In the genomic region with DNA sequence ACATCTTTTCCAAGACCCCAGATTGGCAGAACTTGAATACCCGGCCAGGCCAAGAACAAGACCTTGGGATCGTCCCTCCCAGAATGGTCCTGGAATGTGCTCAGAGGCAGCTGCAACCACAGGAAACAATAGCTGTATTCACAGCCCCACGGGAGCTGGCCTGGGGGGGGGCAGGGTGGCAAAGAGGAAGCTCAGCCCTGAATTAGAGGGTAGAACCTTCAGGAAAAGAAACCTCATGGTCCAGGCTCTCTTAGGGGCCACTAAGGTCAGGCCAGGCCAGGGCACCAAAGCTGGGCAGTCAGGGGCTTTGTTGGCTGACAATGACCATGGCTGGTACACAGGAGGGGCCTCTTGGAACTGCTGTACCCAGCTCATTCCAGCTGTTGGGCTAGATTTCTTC, we compare ENCODE assay signal across 1 cellular context.
TF ChIP-seq lines count a peak whose summit lies in the region.

No MANE protein-coding gene starts in this region.

TF ChIP-seq in GM12878, 131 proteins besides CTCF, POLR2A, EP300 and RAD21:
- TF ChIP-seq MEF2B (IDR thresholded peaks at IDR 0.05; ENCODE audit: partially characterized antibody, poor library complexity, severe bottlenecking) (no peak), RUNX3 (IDR thresholded peaks at IDR 0.05; ENCODE audit: low read length) (no peak), POLR2AphosphoS5 (IDR thresholded peaks at IDR 0.05; ENCODE audit: low read length) (no peak), ZNF217 (IDR thresholded peaks at IDR 0.05) (no peak), YY1 (IDR thresholded peaks at IDR 0.05; ENCODE audit: low read depth, low read length) (no peak), TARDBP (IDR thresholded peaks at IDR 0.05; ENCODE audit: borderline replicate concordance) (no peak), MYC (IDR thresholded peaks at IDR 0.05; ENCODE audit: insufficient read depth, insufficient read length, insufficient replicate concordance, low read length, severe bottlenecking) (no peak), RB1 (IDR thresholded peaks at IDR 0.05; ENCODE audit: borderline replicate concordance) (no peak), HDAC6 (IDR thresholded peaks at IDR 0.05; ENCODE audit: unreplicated experiment) (no peak), CHD4 (IDR thresholded peaks at IDR 0.05) (no peak)
- TF ChIP-seq, protein P1, sequence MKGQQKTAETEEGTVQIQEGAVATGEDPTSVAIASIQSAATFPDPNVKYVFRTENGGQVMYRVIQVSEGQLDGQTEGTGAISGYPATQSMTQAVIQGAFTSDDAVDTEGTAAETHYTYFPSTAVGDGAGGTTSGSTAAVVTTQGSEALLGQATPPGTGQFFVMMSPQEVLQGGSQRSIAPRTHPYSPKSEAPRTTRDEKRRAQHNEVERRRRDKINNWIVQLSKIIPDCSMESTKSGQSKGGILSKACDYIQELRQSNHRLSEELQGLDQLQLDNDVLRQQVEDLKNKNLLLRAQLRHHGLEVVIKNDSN (IDR thresholded peaks at IDR 0.05; ENCODE audit: borderline replicate concordance, extremely low read length, insufficient read depth, low read depth, low read length), result no peak
- TF ChIP-seq, protein P2, sequence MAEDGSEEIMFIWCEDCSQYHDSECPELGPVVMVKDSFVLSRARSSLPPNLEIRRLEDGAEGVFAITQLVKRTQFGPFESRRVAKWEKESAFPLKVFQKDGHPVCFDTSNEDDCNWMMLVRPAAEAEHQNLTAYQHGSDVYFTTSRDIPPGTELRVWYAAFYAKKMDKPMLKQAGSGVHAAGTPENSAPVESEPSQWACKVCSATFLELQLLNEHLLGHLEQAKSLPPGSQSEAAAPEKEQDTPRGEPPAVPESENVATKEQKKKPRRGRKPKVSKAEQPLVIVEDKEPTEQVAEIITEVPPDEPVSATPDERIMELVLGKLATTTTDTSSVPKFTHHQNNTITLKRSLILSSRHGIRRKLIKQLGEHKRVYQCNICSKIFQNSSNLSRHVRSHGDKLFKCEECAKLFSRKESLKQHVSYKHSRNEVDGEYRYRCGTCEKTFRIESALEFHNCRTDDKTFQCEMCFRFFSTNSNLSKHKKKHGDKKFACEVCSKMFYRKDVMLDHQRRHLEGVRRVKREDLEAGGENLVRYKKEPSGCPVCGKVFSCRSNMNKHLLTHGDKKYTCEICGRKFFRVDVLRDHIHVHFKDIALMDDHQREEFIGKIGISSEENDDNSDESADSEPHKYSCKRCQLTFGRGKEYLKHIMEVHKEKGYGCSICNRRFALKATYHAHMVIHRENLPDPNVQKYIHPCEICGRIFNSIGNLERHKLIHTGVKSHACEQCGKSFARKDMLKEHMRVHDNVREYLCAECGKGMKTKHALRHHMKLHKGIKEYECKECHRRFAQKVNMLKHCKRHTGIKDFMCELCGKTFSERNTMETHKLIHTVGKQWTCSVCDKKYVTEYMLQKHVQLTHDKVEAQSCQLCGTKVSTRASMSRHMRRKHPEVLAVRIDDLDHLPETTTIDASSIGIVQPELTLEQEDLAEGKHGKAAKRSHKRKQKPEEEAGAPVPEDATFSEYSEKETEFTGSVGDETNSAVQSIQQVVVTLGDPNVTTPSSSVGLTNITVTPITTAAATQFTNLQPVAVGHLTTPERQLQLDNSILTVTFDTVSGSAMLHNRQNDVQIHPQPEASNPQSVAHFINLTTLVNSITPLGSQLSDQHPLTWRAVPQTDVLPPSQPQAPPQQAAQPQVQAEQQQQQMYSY (CRISPR knock-in tag; IDR thresholded peaks at IDR 0.05), result no peak
- TF ChIP-seq, protein P3, sequence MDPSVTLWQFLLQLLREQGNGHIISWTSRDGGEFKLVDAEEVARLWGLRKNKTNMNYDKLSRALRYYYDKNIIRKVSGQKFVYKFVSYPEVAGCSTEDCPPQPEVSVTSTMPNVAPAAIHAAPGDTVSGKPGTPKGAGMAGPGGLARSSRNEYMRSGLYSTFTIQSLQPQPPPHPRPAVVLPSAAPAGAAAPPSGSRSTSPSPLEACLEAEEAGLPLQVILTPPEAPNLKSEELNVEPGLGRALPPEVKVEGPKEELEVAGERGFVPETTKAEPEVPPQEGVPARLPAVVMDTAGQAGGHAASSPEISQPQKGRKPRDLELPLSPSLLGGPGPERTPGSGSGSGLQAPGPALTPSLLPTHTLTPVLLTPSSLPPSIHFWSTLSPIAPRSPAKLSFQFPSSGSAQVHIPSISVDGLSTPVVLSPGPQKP (IDR thresholded peaks at IDR 0.05; ENCODE audit: low read depth, low read length), result no peak
- TF ChIP-seq, protein P4, sequence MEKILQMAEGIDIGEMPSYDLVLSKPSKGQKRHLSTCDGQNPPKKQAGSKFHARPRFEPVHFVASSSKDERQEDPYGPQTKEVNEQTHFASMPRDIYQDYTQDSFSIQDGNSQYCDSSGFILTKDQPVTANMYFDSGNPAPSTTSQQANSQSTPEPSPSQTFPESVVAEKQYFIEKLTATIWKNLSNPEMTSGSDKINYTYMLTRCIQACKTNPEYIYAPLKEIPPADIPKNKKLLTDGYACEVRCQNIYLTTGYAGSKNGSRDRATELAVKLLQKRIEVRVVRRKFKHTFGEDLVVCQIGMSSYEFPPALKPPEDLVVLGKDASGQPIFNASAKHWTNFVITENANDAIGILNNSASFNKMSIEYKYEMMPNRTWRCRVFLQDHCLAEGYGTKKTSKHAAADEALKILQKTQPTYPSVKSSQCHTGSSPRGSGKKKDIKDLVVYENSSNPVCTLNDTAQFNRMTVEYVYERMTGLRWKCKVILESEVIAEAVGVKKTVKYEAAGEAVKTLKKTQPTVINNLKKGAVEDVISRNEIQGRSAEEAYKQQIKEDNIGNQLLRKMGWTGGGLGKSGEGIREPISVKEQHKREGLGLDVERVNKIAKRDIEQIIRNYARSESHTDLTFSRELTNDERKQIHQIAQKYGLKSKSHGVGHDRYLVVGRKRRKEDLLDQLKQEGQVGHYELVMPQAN (conservative IDR thresholded peaks at IDR 0.05), result no peak
